ENCODE assay signal across 8 cellular contexts in genomic region chr2:96208144-96209010, GRCh38. TPM values are rescaled to one million over a fixed set of nuclear protein-coding genes. Genes with fewer than 3 reads are reported as not detected.
A peak's percentile ranks its signal among the peaks of the same experiment; 100 is the strongest.
DNase-seq lines count a peak whose midpoint lies in the region; ATAC-seq and TF ChIP-seq lines count a peak whose summit lies in the region.

STARD7 (minus strand) TSS chr2:96208827; CDS start chr2:96208434, 393 bp downstream.

- no peaks in the 10 kb centered on the region for H3K27me3 Mint-ChIP-seq in IgD-negative memory B cell

- H3K9me3 ChIP-seq in mucosa of descending colon: no peaks in the 10 kb centered on the region

- peak; percentile 96 for DNase-seq in DMS114 treated with DMSO at 0.1 percent for 48 hours (lab: John Stamatoyannopoulos, UW; ENCODE audit: unreplicated experiment)
- DNase-seq in OCI-M2 (lab: John Stamatoyannopoulos, UW; ENCODE audit: unreplicated experiment): peak; percentile 50
- peak; percentile 94 for DNase-seq in activated T-cell treated with anti-CD3 and anti-CD28 coated beads for 4 hours
- DNase-seq in epithelial cell of esophagus (ENCODE audit: low read depth): peak; percentile 99
- DNase-seq in mucosa of descending colon: peak; percentile 99
- peak; percentile 97 for DNase-seq in stimulated activated CD8-positive, alpha-beta memory T cell treated with anti-CD3 and anti-CD28 coated beads, Interleukin-4, amount 100 ng/mL, for 24 hours (ENCODE audit: low read depth)

- peaks cover 36% of the 10 kb centered on the region for H3K4me1 ChIP-seq in mucosa of descending colon (ENCODE audit: low read depth)

- H3K4me3 ChIP-seq in epithelial cell of esophagus (ENCODE audit: low read length) (peak within 1 kb of the TSS; percentile 89), mucosa of descending colon (peak within 1 kb of the TSS; percentile 89)

- no peaks in the 10 kb centered on the region for H3K36me3 ChIP-seq in mucosa of descending colon (ENCODE audit: low read depth)

- H3K4me1 Mint-ChIP-seq in IgD-negative memory B cell: peaks cover 49 to 59% (median 58%) of the 10 kb centered on the region in 3 donors

- TF ChIP-seq CTCF in epithelial cell of esophagus (IDR thresholded peaks at IDR 0.05; ENCODE audit: insufficient read depth, low read depth, low read length, missing control alignments): no peak
- peak; percentile 18 for TF ChIP-seq CTCF in mucosa of descending colon (IDR thresholded peaks at IDR 0.05)

- peaks cover 5% of the 10 kb centered on the region for H3K36me3 Mint-ChIP-seq in IgD-negative memory B cell

- ATAC-seq in GM21528 (IDR thresholded peaks at IDR 0.05; ENCODE audit: low FRiP score, unreplicated experiment) (peak; percentile 85), mucosa of descending colon (peak; percentile 97)

- H3K4me3 Mint-ChIP-seq in IgD-negative memory B cell: peak within 1 kb of the TSS; percentile 93 to 99 (median 96)

- intact Hi-C loops in mucosa of descending colon (cut with DNase I, micrococcal nuclease): loop anchor here in 1 of 2 donors (10.0 kb wide), 1 partner anchor 56 kb away; the partner anchor contains the start of genes CIAO1 and TMEM127

- peak within 1 kb of the TSS; percentile 92 to 94 (median 92) for H3K27ac Mint-ChIP-seq in IgD-negative memory B cell

- H3K9me3 Mint-ChIP-seq in IgD-negative memory B cell: no peaks in the 10 kb centered on the region

RNA-seq across cellular contexts. Expression of gene STARD7, which starts in this region (rescaled TPM):
- 193 TPM for polyA plus RNA-seq in IgD-negative memory B cell
- total RNA-seq in mucosa of descending colon: 100 to 1,000 TPM; 118 to 123 (median 122) TPM

Comparison
In these comparisons a context has a peak if more than half of its experiments do, and no peak if none do; other contexts are left out.
1. Peak in every context shown above with its lines: DNase-seq, ATAC-seq and H3K4me3 ChIP-seq.